19 cellular contexts compared by ENCODE assay signal in the genomic region with DNA sequence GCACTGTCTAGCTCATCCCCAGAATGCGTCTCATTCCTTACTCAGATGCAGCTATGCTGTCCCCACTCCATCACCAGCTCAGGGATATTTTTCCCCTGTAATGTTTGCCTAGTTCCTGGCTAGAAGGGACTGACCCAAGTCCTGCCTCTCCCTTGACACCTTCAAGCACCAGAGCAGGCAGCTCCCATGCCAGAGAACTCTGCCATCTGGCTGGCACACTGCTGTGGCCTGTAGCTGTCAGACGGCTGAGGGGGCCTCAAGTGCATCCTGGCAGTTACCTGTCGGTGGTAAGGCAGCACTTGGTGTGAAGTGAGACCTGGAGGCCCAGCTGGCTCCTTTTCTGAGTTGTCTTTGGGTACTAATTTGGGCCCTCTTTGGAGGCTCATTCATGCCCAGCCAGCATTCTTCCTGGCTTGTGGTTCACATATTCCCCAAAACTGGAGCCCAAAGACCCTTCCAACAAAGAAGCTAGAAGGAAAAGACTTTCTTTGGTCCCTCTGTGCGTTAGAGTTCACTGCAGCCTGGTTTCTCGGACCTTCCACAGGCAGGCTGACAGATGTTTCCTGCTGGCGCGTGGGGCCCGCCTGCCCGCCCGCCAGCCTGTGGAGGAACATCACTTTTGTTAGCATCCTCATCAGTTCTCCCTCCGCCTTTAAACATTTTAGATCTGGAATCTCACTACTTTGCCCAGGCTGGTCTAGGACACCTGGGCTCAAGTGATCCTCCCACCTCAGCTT. TPM values are rescaled to one million over a fixed set of nuclear protein-coding genes. Genes with fewer than 3 reads are reported as not detected.
DNase-seq lines count a peak whose midpoint lies in the region; ATAC-seq lines count a peak whose summit lies in the region.
"Had no signal": no experiment of that assay in that cellular context is flagged by ENCODE, and none has a peak within 500 bp of the region (broad histone marks: within the 10 kb centered on the region; RNA-seq: fewer than 3 reads in every experiment).

No MANE protein-coding gene starts in this region.

- peaks cover 78% of the 10 kb centered on the region for H3K36me3 Mint-ChIP-seq in central memory CD8-positive, alpha-beta T cell (ENCODE audit: insufficient read depth)
- H3K36me3 Mint-ChIP-seq in stimulated activated effector memory CD8-positive, alpha-beta T cell treated with anti-CD3 and anti-CD28 coated beads, Interleukin-12 subunit alpha, Interleukin-12 subunit beta, amount 100 ng/mL, for 72 hours = peaks cover 100% of the 10 kb centered on the region

- H3K4me3 Mint-ChIP-seq in central memory CD8-positive, alpha-beta T cell = no peak overlapping the region
- no peak overlapping the region for H3K4me3 Mint-ChIP-seq in stimulated activated effector memory CD8-positive, alpha-beta T cell treated with anti-CD3 and anti-CD28 coated beads, Interleukin-12 subunit alpha, Interleukin-12 subunit beta, amount 100 ng/mL, for 72 hours
- H3K4me3 Mint-ChIP-seq: brain, type B pancreatic cell had no signal

- no peak for ATAC-seq in central memory CD8-positive, alpha-beta T cell (replicated peaks; ENCODE audit: extremely low read depth, poor library complexity, severe bottlenecking)
- ATAC-seq in stimulated activated effector memory CD8-positive, alpha-beta T cell treated with anti-CD3 and anti-CD28 coated beads, Interleukin-12 subunit alpha, Interleukin-12 subunit beta, amount 100 ng/mL, for 72 hours = no peak
- no peak for ATAC-seq in HG03196 (IDR thresholded peaks at IDR 0.05; ENCODE audit: unreplicated experiment)

- peaks cover 13% of the 10 kb centered on the region for H3K4me1 Mint-ChIP-seq in central memory CD8-positive, alpha-beta T cell
- H3K4me1 Mint-ChIP-seq in stimulated activated effector memory CD8-positive, alpha-beta T cell treated with anti-CD3 and anti-CD28 coated beads, Interleukin-12 subunit alpha, Interleukin-12 subunit beta, amount 100 ng/mL, for 72 hours = peaks cover 11% of the 10 kb centered on the region
- H3K4me1 Mint-ChIP-seq: brain had no signal

- peaks cover 5% of the 10 kb centered on the region for H3K9me3 Mint-ChIP-seq in central memory CD8-positive, alpha-beta T cell
- no peaks in the 10 kb centered on the region for H3K9me3 Mint-ChIP-seq in stimulated activated effector memory CD8-positive, alpha-beta T cell treated with anti-CD3 and anti-CD28 coated beads, Interleukin-12 subunit alpha, Interleukin-12 subunit beta, amount 100 ng/mL, for 72 hours

- H3K27me3 Mint-ChIP-seq in central memory CD8-positive, alpha-beta T cell = no peaks in the 10 kb centered on the region
- H3K27me3 Mint-ChIP-seq: type B pancreatic cell had no signal

- peak; percentile 58 for DNase-seq in activated effector memory CD4-positive, alpha-beta T cell treated with anti-CD3 and anti-CD28 coated beads, Interleukin-2, amount 50 U/mL, for 16 hours
- DNase-seq in activated effector memory CD4-positive, alpha-beta T cell treated with Interleukin-2 at 50 U/mL for 16 hours = no peak
- peak; percentile 19 to 48 for DNase-seq in Kasumi-1 (lab: John Stamatoyannopoulos, UW)
- DNase-seq in central memory CD8-positive, alpha-beta T cell (ENCODE audit: low spot score in 2 of 2) = no peak
- DNase-seq in stimulated activated effector memory CD8-positive, alpha-beta T cell treated with anti-CD3 and anti-CD28 coated beads, Interleukin-12 subunit alpha, Interleukin-12 subunit beta, amount 100 ng/mL, for 72 hours (ENCODE audit: low spot score in 2 of 2) = no peak
- DNase-seq in T-helper 9 cell = no peak
- DNase-seq in cerebellum (ENCODE audit: low spot score) = no peak
- DNase-seq: activated CD8-positive, alpha-beta memory T cell treated with anti-CD3 and anti-CD28 coated beads for 24 hours; activated gamma-delta T cell treated with Interleukin-2 at 50 U/mL for 16 hours; cortex of kidney; EL; foreskin melanocyte; MM.1S; NCI-H187; NCI-H2227 treated with DMSO at 0.1 percent for 48 hours; stimulated activated CD4-positive, alpha-beta T cell treated with anti-CD3 and anti-CD28 coated beads, Interleukin-12 subunit alpha, Interleukin-12 subunit beta, amount 100 ng/mL, for 4 hours had no signal

- peak overlapping the region; percentile 75 for H3K27ac Mint-ChIP-seq in central memory CD8-positive, alpha-beta T cell (ENCODE audit: low read depth)
- peak overlapping the region; percentile 80 for H3K27ac Mint-ChIP-seq in stimulated activated effector memory CD8-positive, alpha-beta T cell treated with anti-CD3 and anti-CD28 coated beads, Interleukin-12 subunit alpha, Interleukin-12 subunit beta, amount 100 ng/mL, for 72 hours
- H3K27ac Mint-ChIP-seq: type B pancreatic cell had no signal

RNA-seq across cellular contexts. Expression of gene RNF34, which starts 33.0 kb away (rescaled TPM):
- total RNA-seq in cerebellum = 85.2 TPM

Comparison
In these comparisons a context has a peak if more than half of its experiments do, and no peak if none do; other contexts are left out.
1. DNase-seq: peak in activated effector memory CD4-positive, alpha-beta T cell treated with anti-CD3 and anti-CD28 coated beads, Interleukin-2, amount 50 U/mL, for 16 hours (single experiment) and Kasumi-1 (2 of 2); none in activated effector memory CD4-positive, alpha-beta T cell treated with Interleukin-2 at 50 U/mL for 16 hours (single experiment), central memory CD8-positive, alpha-beta T cell (0 of 2), stimulated activated effector memory CD8-positive, alpha-beta T cell treated with anti-CD3 and anti-CD28 coated beads, Interleukin-12 subunit alpha, Interleukin-12 subunit beta, amount 100 ng/mL, for 72 hours (0 of 2), T-helper 9 cell (single experiment) and cerebellum (single experiment).